ENCODE assay signal across 8 cellular contexts in genomic region chr19:55251296-55252081, GRCh38. TPM values are rescaled to one million over a fixed set of nuclear protein-coding genes. Genes with fewer than 3 reads are reported as not detected.
DNase-seq lines count a peak whose midpoint lies in the region; ATAC-seq and TF ChIP-seq lines count a peak whose summit lies in the region.

No MANE protein-coding gene starts in this region.

- no peaks in the 10 kb centered on the region for H3K9me3 ChIP-seq in Peyer's patch

- H3K36me3 ChIP-seq in Peyer's patch, result peaks cover 0 to 25% (median 0%) of the 10 kb centered on the region in 3 donors

- H3K27me3 ChIP-seq in Peyer's patch, result no peaks in the 10 kb centered on the region

- TF ChIP-seq CTCF in Calu3 (IDR thresholded peaks at IDR 0.05; ENCODE audit: unreplicated experiment), result no peak
- no peak for TF ChIP-seq CTCF in Peyer's patch (IDR thresholded peaks at IDR 0.05)
- TF ChIP-seq CTCF in natural killer cell (IDR thresholded peaks at IDR 0.05), result no peak

- peak overlapping the region in 1 of 4 donors; percentile 5 for H3K4me3 ChIP-seq in Peyer's patch

- H3K27me3 Mint-ChIP-seq in Calu3 (ENCODE audit: unreplicated experiment), result no peaks in the 10 kb centered on the region
- H3K27me3 Mint-ChIP-seq in activated naive CD8-positive, alpha-beta T cell treated with anti-CD3 and anti-CD28 coated beads for 36 hours, result no peaks in the 10 kb centered on the region
- no peaks in the 10 kb centered on the region for H3K27me3 Mint-ChIP-seq in natural killer cell (ENCODE audit: low read depth in 2 of 2)

- peak overlapping the region in 2 of 4 donors; percentile 39 to 99 for H3K27ac ChIP-seq in Peyer's patch

- TF ChIP-seq POLR2A in Peyer's patch (IDR thresholded peaks at IDR 0.05), result no peak

- H3K4me3 Mint-ChIP-seq in Calu3 (ENCODE audit: low read depth, unreplicated experiment), result no peak overlapping the region
- H3K4me3 Mint-ChIP-seq in activated naive CD8-positive, alpha-beta T cell treated with anti-CD3 and anti-CD28 coated beads for 36 hours, result peak overlapping the region; percentile 73
- peak overlapping the region; percentile 86 for H3K4me3 Mint-ChIP-seq in natural killer cell

- H3K4me1 ChIP-seq in Peyer's patch, result peaks cover 0 to 69% (median 51%) of the 10 kb centered on the region in 4 donors

- peak; percentile 56 for DNase-seq in Calu3
- DNase-seq in Peyer's patch, result peak in 2 of 3 donors; percentile 49 to 62
- peak; percentile 35 for DNase-seq in activated naive CD8-positive, alpha-beta T cell treated with anti-CD3 and anti-CD28 coated beads for 36 hours
- peak; percentile 40 for DNase-seq in natural killer cell
- no peak for DNase-seq in NOMO-1 treated with dmso at 0.1 percent for 144 hours (lab: John Stamatoyannopoulos, UW; ENCODE audit: unreplicated experiment)
- DNase-seq in GM19240 (ENCODE audit: insufficient read length, low spot score), result no peak

- peak overlapping the region; percentile 61 for H3K27ac Mint-ChIP-seq in Calu3 (ENCODE audit: unreplicated experiment)
- peak overlapping the region; percentile 87 for H3K27ac Mint-ChIP-seq in activated naive CD8-positive, alpha-beta T cell treated with anti-CD3 and anti-CD28 coated beads for 36 hours
- peak overlapping the region; percentile 93 to 98 for H3K27ac Mint-ChIP-seq in natural killer cell

- intact Hi-C loops in Calu3 (cut with micrococcal nuclease; ENCODE audit: unreplicated experiment) (loop anchor here (10.0 kb wide), 1 partner anchor 77 kb away; no protein-coding TSS in a partner anchor), natural killer cell (cut with micrococcal nuclease) (loop anchor here (10.0 kb wide), 1 partner anchor 337 kb away; no protein-coding TSS in a partner anchor)

- no TSS peak for BruUV-seq in Calu3 (replicated peaks; lab: Mats Ljungman, UMichigan)

- CTCF ChIA-PET in Calu3 (lab: Charles Lee), result interaction anchor here (1.8 kb wide), 1 partner anchor 110 kb away, joined by 4 read pairs; no protein-coding TSS in a partner anchor

- peaks cover 34% of the 10 kb centered on the region for H3K36me3 Mint-ChIP-seq in Calu3 (ENCODE audit: insufficient read depth, unreplicated experiment)
- peaks cover 48% of the 10 kb centered on the region for H3K36me3 Mint-ChIP-seq in activated naive CD8-positive, alpha-beta T cell treated with anti-CD3 and anti-CD28 coated beads for 36 hours
- H3K36me3 Mint-ChIP-seq in natural killer cell, result no peaks in the 10 kb centered on the region

- peaks cover 59% of the 10 kb centered on the region for H3K4me1 Mint-ChIP-seq in Calu3 (ENCODE audit: low read depth, unreplicated experiment)
- peaks cover 60% of the 10 kb centered on the region for H3K4me1 Mint-ChIP-seq in activated naive CD8-positive, alpha-beta T cell treated with anti-CD3 and anti-CD28 coated beads for 36 hours
- H3K4me1 Mint-ChIP-seq in natural killer cell, result peaks cover 66 to 74% of the 10 kb centered on the region in 2 donors

- ATAC-seq in natural killer cell, result peak in 2 of 3 donors; percentile 24 to 27
- no peak for ATAC-seq in GM18870 (IDR thresholded peaks at IDR 0.05; ENCODE audit: unreplicated experiment)
- no peak for ATAC-seq in GM18873 (IDR thresholded peaks at IDR 0.05; ENCODE audit: low FRiP score, unreplicated experiment)

- H3K9me3 Mint-ChIP-seq in Calu3 (ENCODE audit: low read depth, unreplicated experiment) (no peaks in the 10 kb centered on the region), natural killer cell (no peaks in the 10 kb centered on the region)
- no peaks in the 10 kb centered on the region for H3K9me3 Mint-ChIP-seq in activated naive CD8-positive, alpha-beta T cell treated with anti-CD3 and anti-CD28 coated beads for 36 hours

RNA-seq across cellular contexts. Expression of gene PPP6R1, which starts 7.3 kb away (rescaled TPM):
- total RNA-seq in Calu3 (2022) (126 and 132 TPM in 2 replicates), Peyer's patch (100 to 1,000 TPM in 2 of 4 donors, 10 to 100 TPM in 2; 71.2 to 123 (median 94.8) TPM), natural killer cell (100 to 1,000 TPM; 252 to 275 (median 260) TPM)
- total RNA-seq in activated naive CD8-positive, alpha-beta T cell treated with anti-CD3 and anti-CD28 coated beads for 36 hours, result 100 to 1,000 TPM; 226 to 227 TPM

RNA-seq across cellular contexts. Expression of gene TMEM86B, which starts 22.9 kb away (rescaled TPM):
- total RNA-seq in Calu3 (2022), result 14.3 and 14.7 TPM in 2 replicates
- 10 to 100 TPM in 3 of 4 donors, 1 to 10 TPM in 1; 9.1 to 39.8 (median 15.1) TPM for total RNA-seq in Peyer's patch
- total RNA-seq in activated naive CD8-positive, alpha-beta T cell treated with anti-CD3 and anti-CD28 coated beads for 36 hours, result 1 to 10 TPM; 7.3 to 7.9 TPM
- total RNA-seq in natural killer cell, result 10 to 100 TPM; 12.6 to 14.7 (median 14.6) TPM

RNA-seq across cellular contexts. Expression of gene HSPBP1, which starts 28.4 kb away (rescaled TPM):
- total RNA-seq in Calu3 (2022) (72.0 and 72.8 TPM in 2 replicates), Peyer's patch (10 to 100 TPM; 14.4 to 38.0 (median 25.6) TPM), natural killer cell (10 to 100 TPM; 17.1 to 19.5 (median 18.5) TPM)
- total RNA-seq in activated naive CD8-positive, alpha-beta T cell treated with anti-CD3 and anti-CD28 coated beads for 36 hours, result 10 to 100 TPM; 68.0 to 69.7 TPM

RNA-seq across cellular contexts. Expression of gene BRSK1, which starts 32.3 kb away (rescaled TPM):
- total RNA-seq in Calu3 (2022), result 3.4 and 3.8 TPM in 2 replicates
- 1 to 10 TPM in 3 of 4 donors, under 1 TPM in 1; 0.35 to 6.6 (median 3.0) TPM for total RNA-seq in Peyer's patch
- total RNA-seq in activated naive CD8-positive, alpha-beta T cell treated with anti-CD3 and anti-CD28 coated beads for 36 hours, result 1 to 10 TPM; 5.6 to 6.4 TPM
- 1 to 10 TPM; 6.0 to 9.8 (median 6.5) TPM for total RNA-seq in natural killer cell

RNA-seq across cellular contexts. Expression of gene PTPRH, which starts 42.2 kb away (rescaled TPM):
- total RNA-seq in Calu3 (2022), result 34.6 and 43.2 TPM in 2 replicates
- total RNA-seq in Peyer's patch, result 100 to 1,000 TPM in 3 of 4 donors, 10 to 100 TPM in 1; 26.4 to 261 (median 246) TPM
- not detected for total RNA-seq in activated naive CD8-positive, alpha-beta T cell treated with anti-CD3 and anti-CD28 coated beads for 36 hours
- total RNA-seq in natural killer cell, result under 1 TPM in 1 of 3 donors, not detected in 2; 0.45 TPM

Comparison
In these comparisons a context has a peak if more than half of its experiments do, and no peak if none do; other contexts are left out.
1. DNase-seq: peak in Calu3 (single experiment), Peyer's patch (2 of 3), activated naive CD8-positive, alpha-beta T cell treated with anti-CD3 and anti-CD28 coated beads for 36 hours (single experiment) and natural killer cell (single experiment); none in NOMO-1 treated with dmso at 0.1 percent for 144 hours (single experiment) and GM19240 (single experiment).
2. ATAC-seq: peak in natural killer cell (2 of 3); none in GM18870 (single experiment) and GM18873 (single experiment).
3. Peak in every context shown above with its lines, with median percentiles within 50 percentile points of each other: H3K27ac Mint-ChIP-seq.